ENCODE assay signal across 10 cellular contexts in the genomic region with DNA sequence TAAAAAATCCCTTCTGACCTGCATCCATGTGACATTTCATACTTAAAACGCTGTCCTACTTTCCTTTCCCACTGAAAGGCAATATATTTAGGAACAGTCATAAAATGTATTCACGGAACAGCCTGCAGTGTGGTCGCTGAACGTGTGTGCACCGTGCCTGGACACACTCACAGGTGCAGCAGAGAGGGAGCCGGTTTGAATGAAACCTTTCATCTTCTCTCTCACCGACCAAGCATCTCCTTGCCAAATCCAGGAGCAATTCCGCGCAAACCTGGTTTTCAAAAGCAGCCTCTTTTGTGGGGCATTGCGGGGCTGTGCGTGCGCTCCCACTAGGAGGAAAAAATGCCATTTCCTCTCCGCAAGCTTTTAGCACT. TPM values are rescaled to one million over a fixed set of nuclear protein-coding genes. Genes with fewer than 3 reads are reported as not detected.
A peak's percentile ranks its signal among the peaks of the same experiment; 100 is the strongest.
DNase-seq lines count a peak whose midpoint lies in the region; ATAC-seq and TF ChIP-seq lines count a peak whose summit lies in the region.
"Had no signal": no experiment of that assay in that cellular context is flagged by ENCODE, and none has a peak within 500 bp of the region (broad histone marks: within the 10 kb centered on the region; RNA-seq: fewer than 3 reads in every experiment).

No MANE protein-coding gene starts in this region.

- H3K9me3 Mint-ChIP-seq in WTC11, result no peaks in the 10 kb centered on the region
- H3K9me3 Mint-ChIP-seq in activated naive CD4-positive, alpha-beta T cell treated with anti-CD3 and anti-CD28 coated beads for 36 hours, result no peaks in the 10 kb centered on the region

- DNase-seq in WTC11 (ENCODE audit: low spot score) (no peak), hepatocyte (ENCODE audit: low spot score) (no peak), gastrocnemius medialis (no peak), SIG-M5 (lab: John Stamatoyannopoulos, UW) (no peak), NCI-H82 (lab: John Stamatoyannopoulos, UW) (no peak)
- DNase-seq in activated naive CD4-positive, alpha-beta T cell treated with anti-CD3 and anti-CD28 coated beads for 36 hours, result no peak
- DNase-seq: activated CD8-positive, alpha-beta T cell treated with anti-CD3 and anti-CD28 coated beads for 36 hours; central memory CD4-positive, alpha-beta T cell had no signal

- in situ Hi-C loops in gastrocnemius medialis (cut with MboI; ENCODE audit: low sequenced_read_pairs in 4 of 4), result no loop called here

- no peak for TF ChIP-seq CTCF in HEK293 (tag by site-specific recombination; IDR thresholded peaks at IDR 0.05)
- no peak for TF ChIP-seq CTCF in WTC11 (IDR thresholded peaks at IDR 0.05)
- no peak for TF ChIP-seq CTCF in hepatocyte (IDR thresholded peaks at IDR 0.05; ENCODE audit: poor library complexity)
- no peak for TF ChIP-seq CTCF in gastrocnemius medialis (IDR thresholded peaks at IDR 0.05 in 4 of 5, conservative IDR thresholded peaks at IDR 0.05 in 1 of 5)

- peaks cover 22% of the 10 kb centered on the region for H3K4me1 Mint-ChIP-seq in WTC11
- no peaks in the 10 kb centered on the region for H3K4me1 Mint-ChIP-seq in activated naive CD4-positive, alpha-beta T cell treated with anti-CD3 and anti-CD28 coated beads for 36 hours (ENCODE audit: low read depth)

- H3K4me1 ChIP-seq in HEK293 (ENCODE audit: control insufficient read depth, insufficient read depth, low read length), result 0 out of 2 replicates have a peak, but pooled peaks cover 2% of the 10 kb centered on the region
- H3K4me1 ChIP-seq in hepatocyte (ENCODE audit: insufficient read depth), result no peaks in the 10 kb centered on the region
- H3K4me1 ChIP-seq in gastrocnemius medialis, result peaks cover 0 to 4% of the 10 kb centered on the region in 2 donors

- CTCF ChIA-PET in HEK293 (lab: Yijun Ruan, JAX), result no interaction called here
- CTCF ChIA-PET in WTC11 (lab: Charles Lee), result interaction anchor here (0.9 to 1.5 kb wide), 2 partner anchors 45 to 145 kb away, joined by 4 to 5 read pairs; no protein-coding TSS in a partner anchor
- CTCF ChIA-PET in activated naive CD4-positive, alpha-beta T cell treated with anti-CD3 and anti-CD28 coated beads for 36 hours (lab: Charles Lee), result no interaction called here

- no peaks in the 10 kb centered on the region for H3K79me2 ChIP-seq in hepatocyte

- no peaks in the 10 kb centered on the region for H4K20me1 ChIP-seq in hepatocyte (ENCODE audit: insufficient read depth, poor library complexity, severe bottlenecking)

- 15% methylated on average over 13 of the region's 13 CpGs for WGBS in hepatocyte (ENCODE audit: low lambda C conversion rate, missing lambda C conversion rate)

- ATAC-seq in WTC11 (no peak), gastrocnemius medialis (no peak), HG03439 (IDR thresholded peaks at IDR 0.05; ENCODE audit: unreplicated experiment) (no peak)
- ATAC-seq: activated CD8-positive, alpha-beta T cell treated with anti-CD3 and anti-CD28 coated beads for 36 hours had no signal

- POLR2A ChIA-PET in HEK293 (lab: Yijun Ruan, JAX) (no interaction called here), WTC11 (lab: Charles Lee) (no interaction called here)

- H3K27ac ChIP-seq in HEK293 (ENCODE audit: extremely low read depth, low read depth, low read length), result peak overlapping the region; percentile 60; the same call in 1 of the 2 replicates
- no peak overlapping the region for H3K27ac ChIP-seq in hepatocyte
- H3K27ac ChIP-seq in gastrocnemius medialis, result no peak overlapping the region

- H3K9me3 ChIP-seq in HEK293 (ENCODE audit: control insufficient read depth, insufficient read depth, low read depth, low read length) (no peaks in the 10 kb centered on the region), hepatocyte (ENCODE audit: low read depth) (no peaks in the 10 kb centered on the region), gastrocnemius medialis (no peaks in the 10 kb centered on the region)

- H3K27me3 Mint-ChIP-seq in WTC11 (ENCODE audit: low read depth), result peaks cover 51% of the 10 kb centered on the region
- peaks cover 39% of the 10 kb centered on the region for H3K27me3 Mint-ChIP-seq in activated naive CD4-positive, alpha-beta T cell treated with anti-CD3 and anti-CD28 coated beads for 36 hours (ENCODE audit: low read depth)

- H3K9me2 ChIP-seq in hepatocyte (replicated peaks; ENCODE audit: insufficient read depth), result no peaks in the 10 kb centered on the region

- peak overlapping the region; percentile 54 for H3K4me3 ChIP-seq in HEK293 (ENCODE audit: low read depth, low read length)
- H3K4me3 ChIP-seq in hepatocyte, result no peak overlapping the region
- H3K4me3 ChIP-seq in gastrocnemius medialis, result peak overlapping the region; percentile 48 to 62 (median 52)

- no peaks in the 10 kb centered on the region for H3K36me3 Mint-ChIP-seq in WTC11
- H3K36me3 Mint-ChIP-seq in activated naive CD4-positive, alpha-beta T cell treated with anti-CD3 and anti-CD28 coated beads for 36 hours (ENCODE audit: low read depth), result no peaks in the 10 kb centered on the region

- H3K27me3 ChIP-seq in hepatocyte, result peaks cover 67% of the 10 kb centered on the region
- H3K27me3 ChIP-seq in gastrocnemius medialis, result peaks cover 0 to 10% (median 5%) of the 10 kb centered on the region in 3 donors

- no peaks in the 10 kb centered on the region for H3K36me3 ChIP-seq in HEK293 (ENCODE audit: control insufficient read depth in 2 of 2, insufficient read depth in 1 of 2, low read length in 2 of 2)
- no peaks in the 10 kb centered on the region for H3K36me3 ChIP-seq in hepatocyte (replicated peaks; ENCODE audit: insufficient read depth, low read depth)
- H3K36me3 ChIP-seq in gastrocnemius medialis, result no peaks in the 10 kb centered on the region

- TF ChIP-seq POLR2A in gastrocnemius medialis (IDR thresholded peaks at IDR 0.05), result no peak

- intact Hi-C loops in gastrocnemius medialis (cut with DNase I; ENCODE audit: low total_unique reads), result no loop called here
- intact Hi-C loops in activated naive CD4-positive, alpha-beta T cell treated with anti-CD3 and anti-CD28 coated beads for 36 hours (cut with micrococcal nuclease), result no loop called here

- peak overlapping the region; percentile 78 for H3K4me2 ChIP-seq in hepatocyte

- peak overlapping the region; percentile 13 for H2AFZ ChIP-seq in hepatocyte

- H3K4me3 Mint-ChIP-seq in WTC11, result peak overlapping the region; percentile 86
- H3K4me3 Mint-ChIP-seq in activated naive CD4-positive, alpha-beta T cell treated with anti-CD3 and anti-CD28 coated beads for 36 hours, result no peak overlapping the region
- H3K4me3 Mint-ChIP-seq: activated CD8-positive, alpha-beta T cell treated with anti-CD3 and anti-CD28 coated beads for 36 hours had no signal

- no peak overlapping the region for H3K27ac Mint-ChIP-seq in WTC11
- H3K27ac Mint-ChIP-seq in activated naive CD4-positive, alpha-beta T cell treated with anti-CD3 and anti-CD28 coated beads for 36 hours, result no peak overlapping the region
- H3K27ac Mint-ChIP-seq: activated CD8-positive, alpha-beta T cell treated with anti-CD3 and anti-CD28 coated beads for 36 hours had no signal

TF ChIP-seq in HEK293, 187 proteins besides CTCF, POLR2A, EP300 and RAD21:
- TF ChIP-seq ZBTB20 (tag by site-specific recombination; IDR thresholded peaks at IDR 0.05) (no peak), ZNF140 (tag by site-specific recombination; IDR thresholded peaks at IDR 0.05) (peak; percentile 27; the same call in 1 of the 2 replicates), ZNF341 (tag by site-specific recombination; IDR thresholded peaks at IDR 0.05; ENCODE audit: low read depth) (peak; percentile 55)

TF ChIP-seq in WTC11, 78 proteins besides CTCF, POLR2A, EP300 and RAD21:
- no peak for TF ChIP-seq OVOL2 (CRISPR knock-in tag; IDR thresholded peaks at IDR 0.05; ENCODE audit: borderline replicate concordance)
- TF ChIP-seq, protein P1, sequence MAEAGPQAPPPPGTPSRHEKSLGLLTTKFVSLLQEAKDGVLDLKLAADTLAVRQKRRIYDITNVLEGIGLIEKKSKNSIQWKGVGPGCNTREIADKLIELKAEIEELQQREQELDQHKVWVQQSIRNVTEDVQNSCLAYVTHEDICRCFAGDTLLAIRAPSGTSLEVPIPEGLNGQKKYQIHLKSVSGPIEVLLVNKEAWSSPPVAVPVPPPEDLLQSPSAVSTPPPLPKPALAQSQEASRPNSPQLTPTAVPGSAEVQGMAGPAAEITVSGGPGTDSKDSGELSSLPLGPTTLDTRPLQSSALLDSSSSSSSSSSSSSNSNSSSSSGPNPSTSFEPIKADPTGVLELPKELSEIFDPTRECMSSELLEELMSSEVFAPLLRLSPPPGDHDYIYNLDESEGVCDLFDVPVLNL (CRISPR knock-in tag; IDR thresholded peaks at IDR 0.05; ENCODE audit: borderline replicate concordance, low read depth), result no peak
- TF ChIP-seq SP1 (CRISPR knock-in tag; conservative IDR thresholded peaks at IDR 0.05), result no peak

RNA-seq across cellular contexts. Expression of a gene that starts 1.0 kb away (rescaled TPM):
- total RNA-seq in WTC11 (2021) (15.4 to 18.5 TPM (median 15.5 TPM) in 3 replicates), hepatocyte (2.0 and 2.9 TPM in 2 replicates), gastrocnemius medialis (1 to 10 TPM; 3.8 to 10.0 (median 8.2) TPM)
- polyA plus RNA-seq in hepatocyte, result 0.16 and 0.72 TPM in 2 replicates
- not detected for total RNA-seq in activated naive CD4-positive, alpha-beta T cell treated with anti-CD3 and anti-CD28 coated beads for 36 hours
- total RNA-seq: activated CD8-positive, alpha-beta T cell treated with anti-CD3 and anti-CD28 coated beads for 36 hours had no signal
